8 cellular contexts compared by ENCODE assay signal in genomic region chr5:170572453-170572852, GRCh38.
A peak's percentile ranks its signal among the peaks of the same experiment; 100 is the strongest.
DNase-seq lines count a peak whose midpoint lies in the region; ATAC-seq lines count a peak whose summit lies in the region.

No MANE protein-coding gene starts in this region.

- intact Hi-C loops in right cardiac atrium (cut with DNase I): no loop called here

- H3K4me1 ChIP-seq in right cardiac atrium (ENCODE audit: control insufficient read depth, insufficient read depth, low read length): no peaks in the 10 kb centered on the region

- WGBS in right cardiac atrium: 64% methylated on average over 7 of the region's 7 CpGs

- H3K4me3 ChIP-seq in right cardiac atrium (ENCODE audit: low read length): no peak overlapping the region

- H3K27ac ChIP-seq in right cardiac atrium (ENCODE audit: low read length): no peak overlapping the region

- H3K27me3 ChIP-seq in right cardiac atrium (ENCODE audit: control insufficient read depth, insufficient read depth): no peaks in the 10 kb centered on the region

- peaks cover 2% of the 10 kb centered on the region for H3K9me3 ChIP-seq in right cardiac atrium (ENCODE audit: control insufficient read depth, low read length)

- ATAC-seq in HG03103 (IDR thresholded peaks at IDR 0.05; ENCODE audit: low read depth, unreplicated experiment): peak; percentile 79
- ATAC-seq in right cardiac atrium: no peak

- DNase-seq in NCI-H1105 treated with DMSO at 0.1 percent for 48 hours (lab: John Stamatoyannopoulos, UW): peak; percentile 0
- DNase-seq in NCI-H1105 (lab: John Stamatoyannopoulos, UW): no peak
- DNase-seq in activated T-cell treated with anti-CD3 and anti-CD28 coated beads, Interleukin-2, amount 50 U/mL, for 48 hours: peak; percentile 80 to 84
- DNase-seq in stimulated activated CD4-positive, alpha-beta T cell treated with anti-CD3 and anti-CD28 coated beads, Interleukin-2, amount 100 ng/mL, for 48 hours: peak; percentile 64
- DNase-seq in right cardiac atrium: no peak
- DNase-seq in NCI-H748 treated with DMSO at 0.1 percent for 48 hours (lab: John Stamatoyannopoulos, UW): no peak
- DNase-seq in ecto neural progenitor cell (ENCODE audit: low spot score): no peak

Comparison
In these comparisons a context has a peak if more than half of its experiments do, and no peak if none do; other contexts are left out.
1. DNase-seq: peak in NCI-H1105 treated with DMSO at 0.1 percent for 48 hours (single experiment), activated T-cell treated with anti-CD3 and anti-CD28 coated beads, Interleukin-2, amount 50 U/mL, for 48 hours (2 of 2) and stimulated activated CD4-positive, alpha-beta T cell treated with anti-CD3 and anti-CD28 coated beads, Interleukin-2, amount 100 ng/mL, for 48 hours (2 of 2); none in NCI-H1105 (single experiment), right cardiac atrium (0 of 3), NCI-H748 treated with DMSO at 0.1 percent for 48 hours (single experiment) and ecto neural progenitor cell (single experiment).